Comparison of ENCODE assay signal across 14 cellular contexts in genomic region chr19:703329-703650, GRCh38. TPM values are rescaled to one million over a fixed set of nuclear protein-coding genes. Genes with fewer than 3 reads are reported as not detected.
A peak's percentile ranks its signal among the peaks of the same experiment; 100 is the strongest.
DNase-seq lines count a peak whose midpoint lies in the region; ATAC-seq, FAIRE-seq and TF ChIP-seq lines count a peak whose summit lies in the region.
"Had no signal": no experiment of that assay in that cellular context is flagged by ENCODE, and none has a peak within 500 bp of the region (broad histone marks: within the 10 kb centered on the region; RNA-seq: fewer than 3 reads in every experiment).

No MANE protein-coding gene starts in this region.

- peaks cover 15 to 52% (median 33%) of the 10 kb centered on the region in 3 donors for H3K27me3 Mint-ChIP-seq in naive B cell

- ATAC-seq in HepG2, result no peak
- no peak for ATAC-seq in right lobe of liver
- no peak for ATAC-seq in naive B cell (ENCODE audit: low read depth in 2 of 2)

- in situ Hi-C loops in HepG2 (cut with HindIII; ENCODE audit: extremely low pct_ligation_motif_present, low pct_unique_long_range_greater_than_20kb) (no loop called here), mammary epithelial cell (cut with MboI; ENCODE audit: low sequenced_read_pairs in 2 of 2) (no loop called here)

- H3K9ac ChIP-seq in HepG2 (ENCODE audit: insufficient read depth, low read depth, low read length) (peak overlapping the region; percentile 70), mammary epithelial cell (ENCODE audit: insufficient read depth, low read length) (no peak overlapping the region)

- peaks cover 0 to 10% of the 10 kb centered on the region in 2 donors for H3K36me3 Mint-ChIP-seq in naive B cell

- dilution Hi-C loops in mammary epithelial cell (cut with HindIII; ENCODE audit: low sequenced_read_pairs), result no loop called here

- H3K4me1 ChIP-seq in HepG2 (ENCODE audit: insufficient read depth, low read length), result peaks cover 47% of the 10 kb centered on the region
- no peaks in the 10 kb centered on the region for H3K4me1 ChIP-seq in right lobe of liver
- no peaks in the 10 kb centered on the region for H3K4me1 ChIP-seq in mammary epithelial cell (ENCODE audit: insufficient read depth, low read length)
- peaks cover 20% of the 10 kb centered on the region for H3K4me1 ChIP-seq in vagina

- H3K27ac ChIP-seq in HepG2 (ENCODE audit: extremely low read length, insufficient read depth, low read length) (peak overlapping the region; percentile 69), right lobe of liver (no peak overlapping the region), mammary epithelial cell (ENCODE audit: insufficient read depth, low read depth, low read length) (no peak overlapping the region), vagina (no peak overlapping the region)
- H3K27ac ChIP-seq: prostate gland had no signal

- H3K27me3 ChIP-seq in HepG2 (ENCODE audit: control insufficient read depth in 1 of 2, insufficient read depth in 2 of 2, low read length in 2 of 2) (no peaks in the 10 kb centered on the region; a peak in 1 of 5 replicates), right lobe of liver (no peaks in the 10 kb centered on the region), mammary epithelial cell (ENCODE audit: insufficient read depth, low read length) (peaks cover 7% of the 10 kb centered on the region), vagina (no peaks in the 10 kb centered on the region)
- H3K27me3 ChIP-seq: BE2C had no signal

- H3K4me1 Mint-ChIP-seq in naive B cell, result peaks cover 9 to 17% (median 11%) of the 10 kb centered on the region in 3 donors

- TF ChIP-seq RAD21 in HepG2 (CRISPR knock-in tag; IDR thresholded peaks at IDR 0.05), result no peak

- POLR2A ChIA-PET in HepG2 (lab: Yijun Ruan, JAX), result interaction anchor here (0.6 to 3.6 kb wide), 22 partner anchors 8 to 211 kb away, joined by 3 to 56 read pairs (median 6); partner anchors contain the start of genes BSG, CDC34, FSTL3 and PRSS57

- TF ChIP-seq CTCF in HepG2 (CRISPR knock-in tag; IDR thresholded peaks at IDR 0.05) (no peak), right lobe of liver (IDR thresholded peaks at IDR 0.05) (no peak), mammary epithelial cell (conservative IDR thresholded peaks at IDR 0.05 in 1 of 2, IDR thresholded peaks at IDR 0.05 in 1 of 2; ENCODE audit: extremely low read depth in 1 of 2, insufficient read depth in 1 of 2, low read depth in 1 of 2, low read length in 2 of 2) (no peak), vagina (IDR thresholded peaks at IDR 0.05) (no peak)

- no peak for TF ChIP-seq EP300 in HepG2 (IDR thresholded peaks at IDR 0.05; ENCODE audit: low read depth in 2 of 2, low read length in 2 of 2)
- TF ChIP-seq EP300 in HepG2 (CRISPR knock-in tag; IDR thresholded peaks at IDR 0.05; ENCODE audit: borderline replicate concordance), result no peak

- H3K27ac Mint-ChIP-seq in naive B cell, result no peak overlapping the region

- no peaks in the 10 kb centered on the region for H3K36me3 ChIP-seq in HepG2 (replicated peaks in 1 of 2; ENCODE audit: control insufficient read depth in 1 of 2, insufficient read depth in 2 of 2, low read length in 2 of 2)
- H3K36me3 ChIP-seq in right lobe of liver, result no peaks in the 10 kb centered on the region
- H3K36me3 ChIP-seq in mammary epithelial cell (ENCODE audit: insufficient read depth, low read length), result no peaks in the 10 kb centered on the region
- no peaks in the 10 kb centered on the region for H3K36me3 ChIP-seq in vagina
- H3K36me3 ChIP-seq: BE2C, prostate gland had no signal

- H3K9me3 ChIP-seq in HepG2 (ENCODE audit: low read length) (no peaks in the 10 kb centered on the region), right lobe of liver (no peaks in the 10 kb centered on the region), mammary epithelial cell (replicated peaks; ENCODE audit: insufficient read depth, low read length) (no peaks in the 10 kb centered on the region), vagina (no peaks in the 10 kb centered on the region)
- H3K9me3 ChIP-seq: prostate gland had no signal

- peak overlapping the region in 5 of 8 donors; percentile 36 to 79 (median 54) for H3K4me3 Mint-ChIP-seq in naive B cell

- H3K79me2 ChIP-seq in HepG2 (ENCODE audit: insufficient read depth, low read length) (no peaks in the 10 kb centered on the region), mammary epithelial cell (ENCODE audit: insufficient read depth, low read length) (no peaks in the 10 kb centered on the region)

- H3K9me3 Mint-ChIP-seq in naive B cell, result peaks cover 0 to 9% (median 3%) of the 10 kb centered on the region in 7 donors

- intact Hi-C loops in HepG2 (cut with micrococcal nuclease; ENCODE audit: unreplicated experiment), result no loop called here
- intact Hi-C loops in right lobe of liver (cut with DNase I), result no loop called here
- intact Hi-C loops in mammary epithelial cell (cut with micrococcal nuclease), result no loop called here
- intact Hi-C loops in vagina (cut with DNase I), result no loop called here

- FAIRE-seq in HepG2 (lab: Jason Lieb, UNC), result no peak

- BruUV-seq in HepG2 (replicated peaks; lab: Mats Ljungman, UMichigan) (TSS peak; percentile 78), mammary epithelial cell (replicated peaks; lab: Mats Ljungman, UMichigan) (no TSS peak)

- DNase-seq in HepG2 (ENCODE audit: low spot score) (no peak), right lobe of liver (no peak), mammary epithelial cell (no peak), naive B cell (no peak), vagina (ENCODE audit: extremely low spot score in 2 of 2) (no peak), OCI-M2 (lab: John Stamatoyannopoulos, UW; ENCODE audit: unreplicated experiment) (no peak), cortex of kidney (lab: John Stamatoyannopoulos, UW) (no peak)
- no peak for DNase-seq in central memory CD4-positive, alpha-beta T cell
- DNase-seq: NCI-H1436 treated with DMSO at 0.1 percent for 48 hours had no signal

- 17% methylated on average over 4 of the region's 4 CpGs for WGBS in HepG2 (ENCODE audit: low lambda C conversion rate)
- WGBS in right lobe of liver (ENCODE audit: insufficient coverage, low coverage, low lambda C conversion rate, missing lambda C conversion rate), result 9% methylated on average over 3 of the region's 4 CpGs
- WGBS in mammary epithelial cell (ENCODE audit: low coverage, missing lambda C conversion rate), result 0% methylated on average over 2 of the region's 4 CpGs

- CTCF ChIA-PET in HepG2 (lab: Yijun Ruan, JAX; ENCODE audit: low intra/inter-chr PET ratio, low total read pairs), result no interaction called here
- CTCF ChIA-PET in mammary epithelial cell (lab: Charles Lee; ENCODE audit: low non-redundant PET), result no interaction called here

- H2AFZ ChIP-seq in HepG2 (ENCODE audit: low read length) (no peak overlapping the region), mammary epithelial cell (ENCODE audit: low read depth, low read length) (peak overlapping the region; percentile 62)

- TF ChIP-seq POLR2A in HepG2 (IDR thresholded peaks at IDR 0.05; ENCODE audit: insufficient read depth in 1 of 2, low read depth in 2 of 2, low read length in 2 of 2), result no peak
- TF ChIP-seq POLR2A in right lobe of liver (IDR thresholded peaks at IDR 0.05), result no peak
- TF ChIP-seq POLR2A in vagina (IDR thresholded peaks at IDR 0.05), result no peak

- no peaks in the 10 kb centered on the region for H4K20me1 ChIP-seq in HepG2 (ENCODE audit: insufficient read depth, low read length)
- H4K20me1 ChIP-seq in mammary epithelial cell (ENCODE audit: insufficient read depth, low read length), result no peaks in the 10 kb centered on the region

- H3K4me3 ChIP-seq in HepG2 (replicated peaks in 1 of 3; ENCODE audit: insufficient read depth in 1 of 3, low read depth in 2 of 3, low read length in 3 of 3) (peak overlapping the region; percentile 72 to 83 (median 76)), right lobe of liver (no peak overlapping the region), mammary epithelial cell (replicated peaks in 1 of 3; ENCODE audit: insufficient read depth in 1 of 3, low read depth in 2 of 3, low read length in 3 of 3) (peak overlapping the region in 1 of 3 experiments; percentile 4), vagina (peak overlapping the region; percentile 11 to 16)
- H3K4me3 ChIP-seq: prostate gland had no signal

- peak overlapping the region; percentile 70 for H3K4me2 ChIP-seq in HepG2 (ENCODE audit: low read depth, low read length)
- H3K4me2 ChIP-seq in mammary epithelial cell (ENCODE audit: insufficient read depth, low read depth, low read length), result peak overlapping the region; percentile 27

RNA-seq across cellular contexts. Expression of gene PALM, which starts 5.4 kb away (rescaled TPM):
- total RNA-seq in HepG2 (2016; rRNA removed; fragmentation: Illumina TruSeq; extraction: Trizol) (9.7 and 10.8 TPM in 2 replicates), right lobe of liver (10 to 100 TPM in 2 of 6 experiments, 1 to 10 TPM in 4; 4.6 to 12.7 (median 7.1) TPM), mammary epithelial cell (1 to 10 TPM in 1 of 2 donors, under 1 TPM in 1; 0.33 to 1.0 TPM), vagina (40.0 TPM)
- total RNA-seq in HepG2 (2016; cell fraction: cytosol; rRNA removed; fragmentation: Illumina TruSeq; extraction: Trizol; ENCODE audit: low read depth), result 8.3 and 10.1 TPM in 2 replicates
- total RNA-seq in HepG2 (2016; cell fraction: insoluble cytoplasmic fraction; rRNA removed; fragmentation: Illumina TruSeq; extraction: Trizol), result 6.4 and 11.8 TPM in 2 replicates
- 16.6 and 19.9 TPM in 2 replicates for total RNA-seq in HepG2 (2016; cell fraction: membrane; rRNA removed; fragmentation: Illumina TruSeq; extraction: Trizol)
- 6.7 and 6.9 TPM in 2 replicates for total RNA-seq in HepG2 (2016; cell fraction: nucleus; rRNA removed; fragmentation: Illumina TruSeq; extraction: Trizol)
- polyA plus RNA-seq in HepG2 (2011; rRNA removed) (4.0 and 5.4 TPM in 2 replicates), mammary epithelial cell (not detected), naive B cell (ENCODE audit: low read depth in 6 of 6) (under 1 TPM in 1 of 6 donors, not detected in 5; 0.35 TPM)
- polyA plus RNA-seq in HepG2 (2011; cell fraction: cytosol; rRNA removed), result 3.7 and 4.7 TPM in 2 replicates
- polyA plus RNA-seq in HepG2 (2011; cell fraction: nucleus; rRNA removed), result 6.0 and 7.8 TPM in 2 replicates
- 12.4 and 19.1 TPM in 2 replicates for polyA plus RNA-seq in HepG2 (2012)
- 9.4 and 11.9 TPM in 2 replicates for polyA plus RNA-seq in HepG2 (2016; cell fraction: cytosol; fragmentation: Illumina TruSeq; extraction: Trizol; ENCODE audit: low read depth)
- polyA plus RNA-seq in HepG2 (2016; cell fraction: insoluble cytoplasmic fraction; fragmentation: Illumina TruSeq; extraction: Trizol; ENCODE audit: low read depth), result 15.1 and 19.3 TPM in 2 replicates
- polyA plus RNA-seq in HepG2 (2016; cell fraction: membrane; fragmentation: Illumina TruSeq; extraction: Trizol; ENCODE audit: low read depth), result 19.1 and 21.1 TPM in 2 replicates
- 18.9 and 19.6 TPM in 2 replicates for polyA plus RNA-seq in HepG2 (2016; cell fraction: nucleus; fragmentation: Illumina TruSeq; extraction: Trizol; ENCODE audit: insufficient read depth, low read depth)
- polyA minus RNA-seq in HepG2 (2011; rRNA and poly(A)+ RNA removed; ENCODE audit: low replicate concordance), result 1.1 and 5.2 TPM in 2 replicates
- 5.4 and 5.6 TPM in 2 replicates for polyA minus RNA-seq in HepG2 (2011; cell fraction: cytosol; rRNA and poly(A)+ RNA removed)
- 2.2 TPM in 2 replicates for polyA minus RNA-seq in HepG2 (2011; cell fraction: nucleus; rRNA and poly(A)+ RNA removed)
- not detected for polyA minus RNA-seq in mammary epithelial cell
- total RNA-seq: HT1080; T-helper 2 cell treated with Interferon-gamma antibody and Interleukin-4, amounts not matched to agents 100 ng/mL and 5 ng/mL, for 36 hours had no signal

RNA-seq across cellular contexts. Expression of gene PRSS57, which starts 8.0 kb away (rescaled TPM):
- not detected in 2 replicates for total RNA-seq in HepG2 (2016; rRNA removed; fragmentation: Illumina TruSeq; extraction: Trizol)
- total RNA-seq in HepG2 (2016; cell fraction: cytosol; rRNA removed; fragmentation: Illumina TruSeq; extraction: Trizol; ENCODE audit: low read depth), result not detected in 2 replicates
- not detected in 2 replicates for total RNA-seq in HepG2 (2016; cell fraction: insoluble cytoplasmic fraction; rRNA removed; fragmentation: Illumina TruSeq; extraction: Trizol)
- total RNA-seq in HepG2 (2016; cell fraction: membrane; rRNA removed; fragmentation: Illumina TruSeq; extraction: Trizol), result not detected in 2 replicates
- not detected in 2 replicates for total RNA-seq in HepG2 (2016; cell fraction: nucleus; rRNA removed; fragmentation: Illumina TruSeq; extraction: Trizol)
- 0.12 and 0.20 TPM in 2 replicates for polyA plus RNA-seq in HepG2 (2011; rRNA removed)
- polyA plus RNA-seq in HepG2 (2011; cell fraction: cytosol; rRNA removed), result 0.10 and 0.20 TPM in 2 replicates
- not detected in 2 replicates for polyA plus RNA-seq in HepG2 (2011; cell fraction: nucleus; rRNA removed)
- polyA plus RNA-seq in HepG2 (2012), result 0.13 and 0.16 TPM in 2 replicates
- polyA plus RNA-seq in HepG2 (2016; cell fraction: cytosol; fragmentation: Illumina TruSeq; extraction: Trizol; ENCODE audit: low read depth), result not detected in 2 replicates
- not detected in 2 replicates for polyA plus RNA-seq in HepG2 (2016; cell fraction: insoluble cytoplasmic fraction; fragmentation: Illumina TruSeq; extraction: Trizol; ENCODE audit: low read depth)
- polyA plus RNA-seq in HepG2 (2016; cell fraction: membrane; fragmentation: Illumina TruSeq; extraction: Trizol; ENCODE audit: low read depth), result not detected in 2 replicates
- polyA plus RNA-seq in HepG2 (2016; cell fraction: nucleus; fragmentation: Illumina TruSeq; extraction: Trizol; ENCODE audit: insufficient read depth, low read depth), result not detected in 2 replicates
- polyA minus RNA-seq in HepG2 (2011; rRNA and poly(A)+ RNA removed; ENCODE audit: low replicate concordance), result not detected in 2 replicates
- not detected in 2 replicates for polyA minus RNA-seq in HepG2 (2011; cell fraction: cytosol; rRNA and poly(A)+ RNA removed)
- polyA minus RNA-seq in HepG2 (2011; cell fraction: nucleus; rRNA and poly(A)+ RNA removed), result not detected in 2 replicates
- total RNA-seq in right lobe of liver, result under 1 TPM in 1 of 6 experiments, not detected in 5; 0.20 TPM
- not detected for total RNA-seq in mammary epithelial cell
- polyA plus RNA-seq in mammary epithelial cell, result not detected
- not detected for polyA minus RNA-seq in mammary epithelial cell
- polyA plus RNA-seq in naive B cell (ENCODE audit: low read depth in 6 of 6), result not detected
- not detected for total RNA-seq in vagina
- total RNA-seq: HT1080; T-helper 2 cell treated with Interferon-gamma antibody and Interleukin-4, amounts not matched to agents 100 ng/mL and 5 ng/mL, for 36 hours; ureter had no signal

RNA-seq across cellular contexts. Expression of gene FSTL3, which starts 27.1 kb away (rescaled TPM):
- total RNA-seq in HepG2 (2016; rRNA removed; fragmentation: Illumina TruSeq; extraction: Trizol), result 5.8 and 13.5 TPM in 2 replicates
- total RNA-seq in HepG2 (2016; cell fraction: cytosol; rRNA removed; fragmentation: Illumina TruSeq; extraction: Trizol; ENCODE audit: low read depth), result 3.3 and 3.8 TPM in 2 replicates
- total RNA-seq in HepG2 (2016; cell fraction: insoluble cytoplasmic fraction; rRNA removed; fragmentation: Illumina TruSeq; extraction: Trizol), result 4.6 and 14.2 TPM in 2 replicates
- total RNA-seq in HepG2 (2016; cell fraction: membrane; rRNA removed; fragmentation: Illumina TruSeq; extraction: Trizol), result 7.0 and 8.2 TPM in 2 replicates
- 11.9 and 15.2 TPM in 2 replicates for total RNA-seq in HepG2 (2016; cell fraction: nucleus; rRNA removed; fragmentation: Illumina TruSeq; extraction: Trizol)
- polyA plus RNA-seq in HepG2 (2011; rRNA removed), result 15.6 and 30.9 TPM in 2 replicates
- polyA plus RNA-seq in HepG2 (2011; cell fraction: cytosol; rRNA removed), result 24.5 and 32.7 TPM in 2 replicates
- 151 and 166 TPM in 2 replicates for polyA plus RNA-seq in HepG2 (2011; cell fraction: nucleus; rRNA removed)
- 19.0 and 28.0 TPM in 2 replicates for polyA plus RNA-seq in HepG2 (2012)
- 3.1 and 4.0 TPM in 2 replicates for polyA plus RNA-seq in HepG2 (2016; cell fraction: cytosol; fragmentation: Illumina TruSeq; extraction: Trizol; ENCODE audit: low read depth)
- polyA plus RNA-seq in HepG2 (2016; cell fraction: insoluble cytoplasmic fraction; fragmentation: Illumina TruSeq; extraction: Trizol; ENCODE audit: low read depth), result 6.4 and 7.0 TPM in 2 replicates
- 5.8 and 6.2 TPM in 2 replicates for polyA plus RNA-seq in HepG2 (2016; cell fraction: membrane; fragmentation: Illumina TruSeq; extraction: Trizol; ENCODE audit: low read depth)
- polyA plus RNA-seq in HepG2 (2016; cell fraction: nucleus; fragmentation: Illumina TruSeq; extraction: Trizol; ENCODE audit: insufficient read depth, low read depth), result 30.9 and 40.0 TPM in 2 replicates
- polyA minus RNA-seq in HepG2 (2011; rRNA and poly(A)+ RNA removed; ENCODE audit: low replicate concordance), result 28.2 and 70.2 TPM in 2 replicates
- polyA minus RNA-seq in HepG2 (2011; cell fraction: cytosol; rRNA and poly(A)+ RNA removed), result 10.6 and 21.0 TPM in 2 replicates
- 6.8 and 7.9 TPM in 2 replicates for polyA minus RNA-seq in HepG2 (2011; cell fraction: nucleus; rRNA and poly(A)+ RNA removed)
- total RNA-seq in right lobe of liver, result 10 to 100 TPM in 3 of 6 experiments, 1 to 10 TPM in 3; 4.2 to 18.7 (median 10.4) TPM
- 100 to 1,000 TPM; 127 to 140 TPM for total RNA-seq in mammary epithelial cell
- 72.2 TPM for polyA plus RNA-seq in mammary epithelial cell
- 41.3 TPM for polyA minus RNA-seq in mammary epithelial cell
- polyA plus RNA-seq in naive B cell (ENCODE audit: low read depth in 6 of 6), result 1 to 10 TPM in 4 of 6 donors, under 1 TPM in 1, not detected in 1; 0.77 to 3.6 (median 2.8) TPM
- total RNA-seq in vagina, result 129 TPM

RNA-seq across cellular contexts. Expression of gene RNF126, which starts 40.3 kb away (rescaled TPM):
- 18.5 and 34.0 TPM in 2 replicates for total RNA-seq in HepG2 (2016; rRNA removed; fragmentation: Illumina TruSeq; extraction: Trizol)
- 60.7 and 62.9 TPM in 2 replicates for total RNA-seq in HepG2 (2016; cell fraction: cytosol; rRNA removed; fragmentation: Illumina TruSeq; extraction: Trizol; ENCODE audit: low read depth)
- 14.0 and 32.5 TPM in 2 replicates for total RNA-seq in HepG2 (2016; cell fraction: insoluble cytoplasmic fraction; rRNA removed; fragmentation: Illumina TruSeq; extraction: Trizol)
- 51.8 and 70.5 TPM in 2 replicates for total RNA-seq in HepG2 (2016; cell fraction: membrane; rRNA removed; fragmentation: Illumina TruSeq; extraction: Trizol)
- total RNA-seq in HepG2 (2016; cell fraction: nucleus; rRNA removed; fragmentation: Illumina TruSeq; extraction: Trizol), result 20.4 and 26.7 TPM in 2 replicates
- polyA plus RNA-seq in HepG2 (2011; rRNA removed), result 23.2 and 24.6 TPM in 2 replicates
- polyA plus RNA-seq in HepG2 (2011; cell fraction: cytosol; rRNA removed), result 21.4 and 33.6 TPM in 2 replicates
- polyA plus RNA-seq in HepG2 (2011; cell fraction: nucleus; rRNA removed), result 96.9 and 98.7 TPM in 2 replicates
- polyA plus RNA-seq in HepG2 (2012), result 47.4 and 51.2 TPM in 2 replicates
- 83.7 and 90.8 TPM in 2 replicates for polyA plus RNA-seq in HepG2 (2016; cell fraction: cytosol; fragmentation: Illumina TruSeq; extraction: Trizol; ENCODE audit: low read depth)
- 29.9 and 39.9 TPM in 2 replicates for polyA plus RNA-seq in HepG2 (2016; cell fraction: insoluble cytoplasmic fraction; fragmentation: Illumina TruSeq; extraction: Trizol; ENCODE audit: low read depth)
- polyA plus RNA-seq in HepG2 (2016; cell fraction: membrane; fragmentation: Illumina TruSeq; extraction: Trizol; ENCODE audit: low read depth), result 79.7 and 88.6 TPM in 2 replicates
- 75.9 and 77.0 TPM in 2 replicates for polyA plus RNA-seq in HepG2 (2016; cell fraction: nucleus; fragmentation: Illumina TruSeq; extraction: Trizol; ENCODE audit: insufficient read depth, low read depth)
- polyA minus RNA-seq in HepG2 (2011; rRNA and poly(A)+ RNA removed; ENCODE audit: low replicate concordance), result 10.7 and 26.6 TPM in 2 replicates
- polyA minus RNA-seq in HepG2 (2011; cell fraction: cytosol; rRNA and poly(A)+ RNA removed), result 18.3 and 21.9 TPM in 2 replicates
- polyA minus RNA-seq in HepG2 (2011; cell fraction: nucleus; rRNA and poly(A)+ RNA removed), result 28.0 and 36.3 TPM in 2 replicates
- total RNA-seq in right lobe of liver, result 10 to 100 TPM; 18.3 to 85.0 (median 28.8) TPM
- total RNA-seq in mammary epithelial cell, result 10 to 100 TPM; 79.2 to 83.9 TPM
- polyA plus RNA-seq in mammary epithelial cell, result 54.4 TPM
- 5.1 TPM for polyA minus RNA-seq in mammary epithelial cell
- polyA plus RNA-seq in naive B cell (ENCODE audit: low read depth in 6 of 6), result 10 to 100 TPM; 51.0 to 72.4 (median 59.1) TPM
- total RNA-seq in vagina, result 68.0 TPM

RNA-seq across cellular contexts. Expression of gene MISP, which starts 47.6 kb away (rescaled TPM):
- total RNA-seq in HepG2 (2016; rRNA removed; fragmentation: Illumina TruSeq; extraction: Trizol) (1.1 and 1.3 TPM in 2 replicates), right lobe of liver (under 1 TPM in 1 of 6 experiments, not detected in 5; 0.09 TPM), mammary epithelial cell (10 to 100 TPM; 15.3 to 21.0 TPM), vagina (0.49 TPM)
- 0.30 and 0.35 TPM in 2 replicates for total RNA-seq in HepG2 (2016; cell fraction: cytosol; rRNA removed; fragmentation: Illumina TruSeq; extraction: Trizol; ENCODE audit: low read depth)
- 0.77 and 1.3 TPM in 2 replicates for total RNA-seq in HepG2 (2016; cell fraction: insoluble cytoplasmic fraction; rRNA removed; fragmentation: Illumina TruSeq; extraction: Trizol)
- total RNA-seq in HepG2 (2016; cell fraction: membrane; rRNA removed; fragmentation: Illumina TruSeq; extraction: Trizol), result 0.77 and 0.96 TPM in 2 replicates
- total RNA-seq in HepG2 (2016; cell fraction: nucleus; rRNA removed; fragmentation: Illumina TruSeq; extraction: Trizol), result 0.78 and 0.99 TPM in 2 replicates
- polyA plus RNA-seq in HepG2 (2011; rRNA removed) (0.67 and 0.71 TPM in 2 replicates), mammary epithelial cell (13.8 TPM), naive B cell (ENCODE audit: low read depth in 6 of 6) (not detected)
- polyA plus RNA-seq in HepG2 (2011; cell fraction: cytosol; rRNA removed), result 0.53 and 0.71 TPM in 2 replicates
- polyA plus RNA-seq in HepG2 (2011; cell fraction: nucleus; rRNA removed), result 0.81 and 0.85 TPM in 2 replicates
- polyA plus RNA-seq in HepG2 (2012), result 2.1 and 3.1 TPM in 2 replicates
- polyA plus RNA-seq in HepG2 (2016; cell fraction: cytosol; fragmentation: Illumina TruSeq; extraction: Trizol; ENCODE audit: low read depth), result 0.23 and 0.32 TPM in 2 replicates
- 1.2 and 1.5 TPM in 2 replicates for polyA plus RNA-seq in HepG2 (2016; cell fraction: insoluble cytoplasmic fraction; fragmentation: Illumina TruSeq; extraction: Trizol; ENCODE audit: low read depth)
- 0.40 and 0.79 TPM in 2 replicates for polyA plus RNA-seq in HepG2 (2016; cell fraction: membrane; fragmentation: Illumina TruSeq; extraction: Trizol; ENCODE audit: low read depth)
- 1.2 and 1.6 TPM in 2 replicates for polyA plus RNA-seq in HepG2 (2016; cell fraction: nucleus; fragmentation: Illumina TruSeq; extraction: Trizol; ENCODE audit: insufficient read depth, low read depth)
- 1.2 and 37.0 TPM in 2 replicates for polyA minus RNA-seq in HepG2 (2011; rRNA and poly(A)+ RNA removed; ENCODE audit: low replicate concordance)
- 0.62 and 0.99 TPM in 2 replicates for polyA minus RNA-seq in HepG2 (2011; cell fraction: cytosol; rRNA and poly(A)+ RNA removed)
- polyA minus RNA-seq in HepG2 (2011; cell fraction: nucleus; rRNA and poly(A)+ RNA removed), result 0.37 and 0.39 TPM in 2 replicates
- polyA minus RNA-seq in mammary epithelial cell, result 8.1 TPM
- total RNA-seq: T-helper 2 cell treated with Interferon-gamma antibody and Interleukin-4, amounts not matched to agents 100 ng/mL and 5 ng/mL, for 36 hours had no signal

Comparison
In these comparisons a context has a peak if more than half of its experiments do, and no peak if none do; other contexts are left out.
1. H3K4me3 ChIP-seq: peak in HepG2 (3 of 3) and vagina (2 of 2); none in right lobe of liver (0 of 3).